14 cellular contexts compared by ENCODE assay signal in the genomic region with DNA sequence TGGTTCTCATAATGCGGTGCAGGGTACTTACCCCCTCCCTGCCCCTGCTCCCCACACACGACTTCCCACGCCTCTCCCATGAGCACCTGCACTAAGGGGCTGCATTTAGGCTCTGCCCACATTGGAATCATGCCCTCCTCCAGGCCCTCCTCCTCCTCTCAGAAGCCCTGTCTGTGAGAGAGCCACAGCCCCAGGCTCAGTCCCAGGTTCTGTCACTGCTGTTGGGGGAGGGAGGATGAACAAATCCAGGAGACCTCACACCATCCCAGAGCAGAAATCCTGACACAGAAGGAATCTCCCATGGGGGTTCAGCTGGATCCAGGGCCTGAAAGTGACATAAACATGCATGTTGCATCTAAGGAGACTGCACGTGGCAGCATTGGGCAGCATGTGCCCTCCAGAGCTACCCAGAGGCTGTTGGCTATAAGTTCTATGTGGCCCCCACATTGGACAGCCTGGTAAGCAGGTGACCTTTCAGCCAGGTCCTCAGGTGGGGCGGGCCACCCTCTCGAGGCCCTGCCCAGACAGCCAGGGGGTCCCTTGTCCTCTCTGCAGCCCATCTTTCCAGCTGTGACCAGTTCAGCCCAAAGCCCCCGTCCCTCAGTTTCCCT. TPM values are rescaled to one million over a fixed set of nuclear protein-coding genes. Genes with fewer than 3 reads are reported as not detected.
DNase-seq lines count a peak whose midpoint lies in the region; ATAC-seq and TF ChIP-seq lines count a peak whose summit lies in the region.
"Had no signal": no experiment of that assay in that cellular context is flagged by ENCODE, and none has a peak within 500 bp of the region (broad histone marks: within the 10 kb centered on the region; RNA-seq: fewer than 3 reads in every experiment).

No MANE protein-coding gene starts in this region.

- intact Hi-C loops in testis (cut with DNase I; ENCODE audit: low total_unique reads) = no loop called here

- no peak for TF ChIP-seq CTCF in testis (IDR thresholded peaks at IDR 0.05)
- TF ChIP-seq CTCF in gastroesophageal sphincter (IDR thresholded peaks at IDR 0.05) = no peak

- peaks cover 21% of the 10 kb centered on the region for H3K4me1 Mint-ChIP-seq in activated naive CD4-positive, alpha-beta T cell treated with anti-CD3 and anti-CD28 coated beads, Interleukin-2, amount 10 ng/mL, durations not matched to agents 7 days and 5 days
- H3K4me1 Mint-ChIP-seq in T-helper 17 cell (peaks cover 16% of the 10 kb centered on the region), memory B cell (peaks cover 44% of the 10 kb centered on the region)

- no peak for TF ChIP-seq EP300 in gastroesophageal sphincter (IDR thresholded peaks at IDR 0.05)

- H3K27ac ChIP-seq in testis (peak overlapping the region; percentile 34 to 78), gastroesophageal sphincter (peak overlapping the region in 1 of 4 donors; percentile 14)
- H3K27ac ChIP-seq: WERI-Rb-1 had no signal

- H3K27me3 Mint-ChIP-seq in activated naive CD4-positive, alpha-beta T cell treated with anti-CD3 and anti-CD28 coated beads, Interleukin-2, amount 10 ng/mL, durations not matched to agents 7 days and 5 days = no peaks in the 10 kb centered on the region
- H3K27me3 Mint-ChIP-seq in T-helper 17 cell = peaks cover 6% of the 10 kb centered on the region
- no peaks in the 10 kb centered on the region for H3K27me3 Mint-ChIP-seq in memory B cell

- TF ChIP-seq POLR2A in testis (IDR thresholded peaks at IDR 0.05) (no peak), gastroesophageal sphincter (IDR thresholded peaks at IDR 0.05) (no peak)

- H3K9me3 ChIP-seq in T-helper 17 cell (ENCODE audit: control insufficient read depth, low read length, poor library complexity, severe bottlenecking) (no peaks in the 10 kb centered on the region), testis (no peaks in the 10 kb centered on the region), gastroesophageal sphincter (no peaks in the 10 kb centered on the region)
- H3K9me3 ChIP-seq: pancreas had no signal

- WGBS in testis, 2 donors = 82 to 85% methylated on average over 7 of the region's 7 CpGs
- 67 to 83% methylated on average over 2 to 3 of the region's 7 CpGs for WGBS in gastroesophageal sphincter (ENCODE audit: low coverage in 1 of 2), 2 donors

- H3K4me1 ChIP-seq in testis = peaks cover 21% of the 10 kb centered on the region
- H3K4me1 ChIP-seq in gastroesophageal sphincter = peaks cover 0 to 22% (median 8%) of the 10 kb centered on the region in 3 donors
- H3K4me1 ChIP-seq: pancreas had no signal

- H3K4me3 Mint-ChIP-seq in activated naive CD4-positive, alpha-beta T cell treated with anti-CD3 and anti-CD28 coated beads, Interleukin-2, amount 10 ng/mL, durations not matched to agents 7 days and 5 days = no peak overlapping the region
- peak overlapping the region; percentile 12 for H3K4me3 Mint-ChIP-seq in T-helper 17 cell
- H3K4me3 Mint-ChIP-seq in memory B cell = no peak overlapping the region
- H3K4me3 Mint-ChIP-seq: activated T-cell treated with anti-CD3 and anti-CD28 coated beads, Interleukin-2, amount 50 U/mL, for 4 hours had no signal

- ATAC-seq in T-helper 17 cell = no peak
- ATAC-seq in memory B cell (ENCODE audit: low read depth) = no peak
- no peak for ATAC-seq in gastroesophageal sphincter

- H3K9me3 Mint-ChIP-seq in activated naive CD4-positive, alpha-beta T cell treated with anti-CD3 and anti-CD28 coated beads, Interleukin-2, amount 10 ng/mL, durations not matched to agents 7 days and 5 days = no peaks in the 10 kb centered on the region
- H3K9me3 Mint-ChIP-seq in memory B cell = no peaks in the 10 kb centered on the region
- H3K9me3 Mint-ChIP-seq: activated T-cell treated with anti-CD3 and anti-CD28 coated beads, Interleukin-2, amount 50 U/mL, for 4 hours had no signal

- CTCF ChIA-PET in activated naive CD4-positive, alpha-beta T cell treated with anti-CD3 and anti-CD28 coated beads, Interleukin-2, amount 10 ng/mL, durations not matched to agents 7 days and 5 days (lab: Charles Lee) = interaction anchor here (1.4 kb wide), 1 partner anchor 24 kb away, joined by 3 read pairs; no protein-coding TSS in a partner anchor

- no peak for DNase-seq in activated naive CD4-positive, alpha-beta T cell treated with anti-CD3 and anti-CD28 coated beads, Interleukin-2, amount 10 ng/mL, durations not matched to agents 7 days and 5 days
- DNase-seq in activated naive CD4-positive, alpha-beta T cell treated with Interleukin-2 at 50 U/mL for 16 hours = no peak
- DNase-seq in T-helper 17 cell (no peak), memory B cell (ENCODE audit: low spot score in 2 of 2) (no peak), testis (no peak), OCI-M2 (lab: John Stamatoyannopoulos, UW; ENCODE audit: unreplicated experiment) (no peak), NCI-H1930 (lab: John Stamatoyannopoulos, UW) (no peak)
- DNase-seq: activated T-cell treated with anti-CD3 and anti-CD28 coated beads, Interleukin-2, amount 50 U/mL, for 4 hours; NCI-H1417 treated with DMSO at 0.1 percent for 48 hours; NCI-H510A treated with DMSO at 0.1 percent for 48 hours; pancreas; stimulated activated CD4-positive, alpha-beta T cell treated with anti-CD3 and anti-CD28 coated beads, Interleukin-15, amount 100 ng/mL, for 24 hours; WERI-Rb-1 had no signal

- H3K36me3 Mint-ChIP-seq in activated naive CD4-positive, alpha-beta T cell treated with anti-CD3 and anti-CD28 coated beads, Interleukin-2, amount 10 ng/mL, durations not matched to agents 7 days and 5 days = peaks cover 6% of the 10 kb centered on the region
- H3K36me3 Mint-ChIP-seq in T-helper 17 cell (ENCODE audit: low read depth) = peaks cover 3% of the 10 kb centered on the region
- no peaks in the 10 kb centered on the region for H3K36me3 Mint-ChIP-seq in memory B cell

- H3K4me3 ChIP-seq in testis = no peak overlapping the region
- no peak overlapping the region for H3K4me3 ChIP-seq in gastroesophageal sphincter
- H3K4me3 ChIP-seq: pancreas had no signal

- no peaks in the 10 kb centered on the region for H3K27me3 ChIP-seq in testis
- no peaks in the 10 kb centered on the region for H3K27me3 ChIP-seq in gastroesophageal sphincter
- H3K27me3 ChIP-seq: pancreas had no signal

- peak overlapping the region; percentile 7 for H3K27ac Mint-ChIP-seq in activated naive CD4-positive, alpha-beta T cell treated with anti-CD3 and anti-CD28 coated beads, Interleukin-2, amount 10 ng/mL, durations not matched to agents 7 days and 5 days
- H3K27ac Mint-ChIP-seq in T-helper 17 cell = peak overlapping the region; percentile 66
- peak overlapping the region; percentile 94 for H3K27ac Mint-ChIP-seq in memory B cell

- H3K36me3 ChIP-seq in testis (ENCODE audit: low read depth, missing control alignments) = no peaks in the 10 kb centered on the region
- peaks cover 0 to 41% of the 10 kb centered on the region in 2 donors for H3K36me3 ChIP-seq in gastroesophageal sphincter
- H3K36me3 ChIP-seq: pancreas had no signal

RNA-seq across cellular contexts. Expression of a gene that starts 1.6 kb away (rescaled TPM):
- total RNA-seq in T-helper 17 cell = 10 to 100 TPM in 1 of 2 donors, 1 to 10 TPM in 1; 3.1 to 14.5 TPM
- total RNA-seq in testis = 10 to 100 TPM; 12.0 to 18.0 TPM
- 16.3 TPM for polyA plus RNA-seq in testis (ENCODE audit: insufficient read depth, low read depth, low replicate concordance)
- total RNA-seq in gastroesophageal sphincter = 10 to 100 TPM in 1 of 4 donors, 1 to 10 TPM in 3; 2.5 to 10.7 (median 4.7) TPM

RNA-seq across cellular contexts. Expression of a gene that starts 13.7 kb away (rescaled TPM):
- total RNA-seq in T-helper 17 cell (10 to 100 TPM; 71.6 to 97.2 TPM), testis (100 to 1,000 TPM; 155 to 258 TPM), gastroesophageal sphincter (10 to 100 TPM; 11.8 to 61.8 (median 24.2) TPM)
- polyA plus RNA-seq in testis (ENCODE audit: insufficient read depth, low read depth, low replicate concordance) = 126 TPM

RNA-seq across cellular contexts. Expression of a gene that starts 56.8 kb away (rescaled TPM):
- total RNA-seq in T-helper 17 cell (1 to 10 TPM; 5.1 TPM), testis (100 to 1,000 TPM in 1 of 2 donors, 10 to 100 TPM in 1; 83.5 to 145 TPM), gastroesophageal sphincter (1 to 10 TPM; 4.9 to 8.2 (median 5.8) TPM)
- 96.5 TPM for polyA plus RNA-seq in testis (ENCODE audit: insufficient read depth, low read depth, low replicate concordance)

RNA-seq across cellular contexts. Expression of a gene that starts 58.0 kb away (rescaled TPM):
- 10 to 100 TPM; 66.1 to 66.8 TPM for total RNA-seq in T-helper 17 cell
- total RNA-seq in testis = 10 to 100 TPM; 74.6 to 89.3 TPM
- 182 TPM for polyA plus RNA-seq in testis (ENCODE audit: insufficient read depth, low read depth, low replicate concordance)
- 10 to 100 TPM; 27.9 to 34.2 (median 30.8) TPM for total RNA-seq in gastroesophageal sphincter

Comparison
In these comparisons a context has a peak if more than half of its experiments do, and no peak if none do; other contexts are left out.
1. H3K27ac Mint-ChIP-seq: peak in every context shown above with its lines; median percentile 94 in memory B cell; 66 in T-helper 17 cell; 7 in activated naive CD4-positive, alpha-beta T cell treated with anti-CD3 and anti-CD28 coated beads, Interleukin-2, amount 10 ng/mL, durations not matched to agents 7 days and 5 days.
2. RNA of a gene that starts 56.8 kb away (total RNA-seq): 83.5 to 145 TPM in testis; 4.9 to 8.2 TPM in gastroesophageal sphincter and 5.1 TPM in T-helper 17 cell; every median in the first group is over 4 times any median in the second.